Comparison of ENCODE assay signal across 10 cellular contexts in genomic region chr7:111029574-111030357, GRCh38.
DNase-seq lines count a peak whose midpoint lies in the region; ATAC-seq, FAIRE-seq and TF ChIP-seq lines count a peak whose summit lies in the region.
"Had no signal": no experiment of that assay in that cellular context is flagged by ENCODE, and none has a peak within 500 bp of the region (broad histone marks: within the 10 kb centered on the region; RNA-seq: fewer than 3 reads in every experiment).

No MANE protein-coding gene starts in this region.

- H3K9me3 Mint-ChIP-seq in activated CD4-positive, alpha-beta memory T cell treated with anti-CD3 and anti-CD28 coated beads, Interleukin-2, amount 10 ng/mL, durations not matched to agents 7 days and 5 days = no peaks in the 10 kb centered on the region
- no peaks in the 10 kb centered on the region for H3K9me3 Mint-ChIP-seq in mesothelial cell of epicardium
- H3K9me3 Mint-ChIP-seq: activated B cell treated with CpG ODN at 0.5 μM for 24 hours had no signal

- TF ChIP-seq CTCF in HepG2 (CRISPR knock-in tag; IDR thresholded peaks at IDR 0.05) (no peak), mesothelial cell of epicardium (IDR thresholded peaks at IDR 0.05; ENCODE audit: unreplicated experiment) (no peak), left lung (IDR thresholded peaks at IDR 0.05) (no peak), foreskin keratinocyte (conservative IDR thresholded peaks at IDR 0.05) (no peak)

- CTCF ChIA-PET in activated CD4-positive, alpha-beta memory T cell treated with anti-CD3 and anti-CD28 coated beads, Interleukin-2, amount 10 ng/mL, durations not matched to agents 7 days and 5 days (lab: Charles Lee) = interaction anchor here (1.0 to 2.8 kb wide), 4 partner anchors 18 to 57 kb away, joined by 3 to 10 read pairs (median 4); no protein-coding TSS in a partner anchor
- CTCF ChIA-PET in HepG2 (lab: Yijun Ruan, JAX; ENCODE audit: low intra/inter-chr PET ratio, low total read pairs) = no interaction called here

- no peak for TF ChIP-seq EP300 in HepG2 (IDR thresholded peaks at IDR 0.05; ENCODE audit: low read depth in 2 of 2, low read length in 2 of 2)
- no peak for TF ChIP-seq EP300 in HepG2 (CRISPR knock-in tag; IDR thresholded peaks at IDR 0.05; ENCODE audit: borderline replicate concordance)

- peak; percentile 68 for ATAC-seq in HG03354 (IDR thresholded peaks at IDR 0.05; ENCODE audit: poor library complexity, severe bottlenecking, unreplicated experiment)
- no peak for ATAC-seq in HepG2
- ATAC-seq in left lung = no peak
- no peak for ATAC-seq in foreskin keratinocyte

- no TSS peak for BruUV-seq in HepG2 (replicated peaks; lab: Mats Ljungman, UMichigan)

- peaks cover 3% of the 10 kb centered on the region for H3K36me3 Mint-ChIP-seq in activated CD4-positive, alpha-beta memory T cell treated with anti-CD3 and anti-CD28 coated beads, Interleukin-2, amount 10 ng/mL, durations not matched to agents 7 days and 5 days (ENCODE audit: low read depth)
- no peaks in the 10 kb centered on the region for H3K36me3 Mint-ChIP-seq in mesothelial cell of epicardium

- 9% methylated on average over 1 of the region's 1 CpG for WGBS in HepG2 (ENCODE audit: low lambda C conversion rate)

- no peak overlapping the region for H3K4me3 Mint-ChIP-seq in activated CD4-positive, alpha-beta memory T cell treated with anti-CD3 and anti-CD28 coated beads, Interleukin-2, amount 10 ng/mL, durations not matched to agents 7 days and 5 days
- H3K4me3 Mint-ChIP-seq in mesothelial cell of epicardium = no peak overlapping the region
- H3K4me3 Mint-ChIP-seq: activated B cell treated with CpG ODN at 0.5 μM for 24 hours had no signal

- no peaks in the 10 kb centered on the region for H3K27me3 Mint-ChIP-seq in activated CD4-positive, alpha-beta memory T cell treated with anti-CD3 and anti-CD28 coated beads, Interleukin-2, amount 10 ng/mL, durations not matched to agents 7 days and 5 days
- no peaks in the 10 kb centered on the region for H3K27me3 Mint-ChIP-seq in mesothelial cell of epicardium (ENCODE audit: low read depth)
- H3K27me3 Mint-ChIP-seq: activated B cell treated with CpG ODN at 0.5 μM for 24 hours had no signal

- H3K9me3 ChIP-seq in HepG2 (ENCODE audit: low read length) (no peaks in the 10 kb centered on the region), left lung (no peaks in the 10 kb centered on the region)

- FAIRE-seq in HepG2 (lab: Jason Lieb, UNC) = peak; percentile 61
- FAIRE-seq: G401.6 had no signal

- H3K4me2 ChIP-seq in HepG2 (ENCODE audit: low read depth, low read length) = peak overlapping the region; percentile 47

- H2AFZ ChIP-seq in HepG2 (ENCODE audit: low read length) = no peak overlapping the region

- POLR2A ChIA-PET in activated CD4-positive, alpha-beta memory T cell treated with anti-CD3 and anti-CD28 coated beads, Interleukin-2, amount 10 ng/mL, durations not matched to agents 7 days and 5 days (lab: Charles Lee) = interaction anchor here (0.9 to 5.1 kb wide), 8 partner anchors 10 to 62 kb away, joined by 3 to 54 read pairs (median 6); no protein-coding TSS in a partner anchor
- POLR2A ChIA-PET in HepG2 (lab: Yijun Ruan, JAX) = interaction anchor here (1.1 kb wide), 1 partner anchor 13 kb away, joined by 5 read pairs; no protein-coding TSS in a partner anchor

- H3K4me3 ChIP-seq in HepG2 (replicated peaks in 1 of 3; ENCODE audit: insufficient read depth in 1 of 3, low read depth in 2 of 3, low read length in 3 of 3) (no peak overlapping the region; a peak in 1 of 6 replicates), left lung (no peak overlapping the region)

- in situ Hi-C loops in HepG2 (cut with HindIII; ENCODE audit: extremely low pct_ligation_motif_present, low pct_unique_long_range_greater_than_20kb) = no loop called here

- peak; percentile 35 for DNase-seq in activated naive CD4-positive, alpha-beta T cell treated with Interleukin-2 at 50 U/mL for 16 hours
- DNase-seq in activated naive CD4-positive, alpha-beta T cell (lab: John Stamatoyannopoulos, UW) = no peak
- DNase-seq in activated CD4-positive, alpha-beta memory T cell treated with anti-CD3 and anti-CD28 coated beads, Interleukin-2, amount 10 ng/mL, durations not matched to agents 7 days and 5 days = no peak
- DNase-seq in HepG2 (ENCODE audit: low spot score) (peak; percentile 20), mesothelial cell of epicardium (ENCODE audit: low spot score in 2 of 2, unreplicated experiment in 2 of 2) (no peak), left lung (no peak), foreskin keratinocyte (no peak)
- DNase-seq: activated B cell treated with CpG ODN at 0.5 μM for 24 hours had no signal

- H3K4me1 ChIP-seq in HepG2 (ENCODE audit: insufficient read depth, low read length) = peaks cover 61% of the 10 kb centered on the region
- peaks cover 0 to 11% of the 10 kb centered on the region in 2 donors for H3K4me1 ChIP-seq in left lung
- H3K4me1 ChIP-seq in foreskin keratinocyte = peaks cover 8% of the 10 kb centered on the region

- no peaks in the 10 kb centered on the region for H3K36me3 ChIP-seq in HepG2 (replicated peaks in 1 of 2; ENCODE audit: control insufficient read depth in 1 of 2, insufficient read depth in 2 of 2, low read length in 2 of 2)
- no peaks in the 10 kb centered on the region for H3K36me3 ChIP-seq in left lung

- peak overlapping the region; percentile 64 for H3K27ac Mint-ChIP-seq in activated CD4-positive, alpha-beta memory T cell treated with anti-CD3 and anti-CD28 coated beads, Interleukin-2, amount 10 ng/mL, durations not matched to agents 7 days and 5 days
- H3K27ac Mint-ChIP-seq in mesothelial cell of epicardium = no peak overlapping the region
- H3K27ac Mint-ChIP-seq: activated B cell treated with CpG ODN at 0.5 μM for 24 hours had no signal

- H3K9ac ChIP-seq in HepG2 (ENCODE audit: insufficient read depth, low read depth, low read length) = peak overlapping the region; percentile 8; the same call in 1 of the 2 replicates

- intact Hi-C loops in HepG2 (cut with micrococcal nuclease; ENCODE audit: unreplicated experiment) = loop anchor here (2.0 to 10.0 kb wide), 4 partner anchors 17 to 1367 kb away; no protein-coding TSS in a partner anchor
- intact Hi-C loops in left lung (cut with DNase I) = no loop called here

- peaks cover 51% of the 10 kb centered on the region for H3K4me1 Mint-ChIP-seq in activated CD4-positive, alpha-beta memory T cell treated with anti-CD3 and anti-CD28 coated beads, Interleukin-2, amount 10 ng/mL, durations not matched to agents 7 days and 5 days
- H3K4me1 Mint-ChIP-seq in mesothelial cell of epicardium = peaks cover 36% of the 10 kb centered on the region

- TF ChIP-seq RAD21 in HepG2 (CRISPR knock-in tag; IDR thresholded peaks at IDR 0.05) = no peak

- no peaks in the 10 kb centered on the region for H4K20me1 ChIP-seq in HepG2 (ENCODE audit: insufficient read depth, low read length)

- H3K27me3 ChIP-seq in HepG2 (ENCODE audit: control insufficient read depth in 1 of 2, insufficient read depth in 2 of 2, low read length in 2 of 2) = no peaks in the 10 kb centered on the region
- H3K27me3 ChIP-seq in left lung = no peaks in the 10 kb centered on the region
- no peaks in the 10 kb centered on the region for H3K27me3 ChIP-seq in foreskin keratinocyte

- H3K79me2 ChIP-seq in HepG2 (ENCODE audit: insufficient read depth, low read length) = no peaks in the 10 kb centered on the region

- no peak for TF ChIP-seq POLR2A in HepG2 (IDR thresholded peaks at IDR 0.05; ENCODE audit: insufficient read depth in 1 of 2, low read depth in 2 of 2, low read length in 2 of 2)

- peak overlapping the region; percentile 67 for H3K27ac ChIP-seq in HepG2 (ENCODE audit: extremely low read length, insufficient read depth, low read length)
- no peak overlapping the region for H3K27ac ChIP-seq in left lung
- no peak overlapping the region for H3K27ac ChIP-seq in foreskin keratinocyte

TF ChIP-seq in HepG2, 621 proteins besides CTCF, POLR2A, EP300 and RAD21 (continues in another document):
- TF ChIP-seq ARNTL (CRISPR knock-in tag; IDR thresholded peaks at IDR 0.05) (no peak), FUBP1 (CRISPR knock-in tag; IDR thresholded peaks at IDR 0.05; ENCODE audit: borderline replicate concordance) (no peak), YEATS4 (CRISPR knock-in tag; IDR thresholded peaks at IDR 0.05; ENCODE audit: borderline replicate concordance) (0 out of 2 replicates have a peak, but pooled peaks have one; percentile 39), ZNF512B (CRISPR knock-in tag; IDR thresholded peaks at IDR 0.05; ENCODE audit: borderline replicate concordance) (no peak), GATAD1 (CRISPR knock-in tag; IDR thresholded peaks at IDR 0.05) (no peak)

Comparison
In these comparisons a context has a peak if more than half of its experiments do, and no peak if none do; other contexts are left out.
1. DNase-seq: peak in activated naive CD4-positive, alpha-beta T cell treated with Interleukin-2 at 50 U/mL for 16 hours (single experiment) and HepG2 (single experiment); none in activated naive CD4-positive, alpha-beta T cell (0 of 4), activated CD4-positive, alpha-beta memory T cell treated with anti-CD3 and anti-CD28 coated beads, Interleukin-2, amount 10 ng/mL, durations not matched to agents 7 days and 5 days (single experiment), mesothelial cell of epicardium (0 of 2), left lung (0 of 2) and foreskin keratinocyte (0 of 2).